In genomic region chrX:43860646-43861370, GRCh38 we compare ENCODE assay signal across 16 cellular contexts. TPM values are rescaled to one million over a fixed set of nuclear protein-coding genes. Genes with fewer than 3 reads are reported as not detected.
DNase-seq lines count a peak whose midpoint lies in the region; ATAC-seq, FAIRE-seq and TF ChIP-seq lines count a peak whose summit lies in the region.
"Had no signal": no experiment of that assay in that cellular context is flagged by ENCODE, and none has a peak within 500 bp of the region (broad histone marks: within the 10 kb centered on the region; RNA-seq: fewer than 3 reads in every experiment).

No MANE protein-coding gene starts in this region.

- H3K36me3 ChIP-seq in GM23248 (ENCODE audit: low read depth), result no peaks in the 10 kb centered on the region
- H3K36me3 ChIP-seq in pancreas, result no peaks in the 10 kb centered on the region
- no peaks in the 10 kb centered on the region for H3K36me3 ChIP-seq in neuronal stem cell (replicated peaks in 1 of 2; ENCODE audit: control insufficient read depth in 2 of 2, insufficient read depth in 2 of 2, low read length in 2 of 2)

- 40 to 45% methylated on average over 8 of the region's 8 CpGs for WGBS in GM23248 (ENCODE audit: low coverage in 1 of 2, low lambda C conversion rate in 2 of 2, missing lambda C conversion rate in 2 of 2), 2 experiments
- 20 to 22% methylated on average over 8 of the region's 8 CpGs for WGBS in pancreas, 2 donors
- WGBS in neuronal stem cell (ENCODE audit: extremely low coverage in 2 of 2, insufficient read length in 2 of 2, insufficient replicate concordance in 1 of 2), 2 donors, result no CpG with 5 or more reads among the region's 8 CpGs

- H3K4me3 Mint-ChIP-seq in chondrocyte (ENCODE audit: unreplicated experiment), result no peak overlapping the region

- no peaks in the 10 kb centered on the region for H3K27me3 Mint-ChIP-seq in chondrocyte (ENCODE audit: low read depth)

- peak; percentile 4 for DNase-seq in GM23248
- peak; percentile 29 for DNase-seq in NCI-H446 treated with DMSO at 0.1 percent for 48 hours (lab: John Stamatoyannopoulos, UW)
- DNase-seq in epithelial cell of esophagus (ENCODE audit: low read depth), result peak; percentile 38
- DNase-seq in pancreas, result peak in 2 of 6 donors; percentile 39 to 41
- DNase-seq in DMS 273 (lab: John Stamatoyannopoulos, UW; ENCODE audit: unreplicated experiment), result no peak
- no peak for DNase-seq in neuronal stem cell (ENCODE audit: low spot score)
- DNase-seq in chondrocyte (ENCODE audit: low spot score), result no peak
- DNase-seq: activated effector memory CD4-positive, alpha-beta T cell treated with Interleukin-2 at 50 U/mL for 16 hours; effector memory CD4-positive, alpha-beta T cell; islet precursor cell; Karpas-422; testis had no signal

- in situ Hi-C loops in GM23248 (cut with MboI), result no loop called here

- no peaks in the 10 kb centered on the region for H3K79me2 ChIP-seq in GM23248 (ENCODE audit: insufficient read depth)

- H3K79me1 ChIP-seq in neuronal stem cell (ENCODE audit: low read depth, low read length), result no peaks in the 10 kb centered on the region

- no peaks in the 10 kb centered on the region for H4K20me1 ChIP-seq in GM23248 (ENCODE audit: insufficient read depth)

- H3K9me3 ChIP-seq in GM23248 (ENCODE audit: low read depth), result no peaks in the 10 kb centered on the region
- H3K9me3 ChIP-seq in pancreas, result no peaks in the 10 kb centered on the region
- H3K9me3 ChIP-seq in neuronal stem cell (replicated peaks in 1 of 2; ENCODE audit: control insufficient read depth in 2 of 2, insufficient read depth in 1 of 2, low read depth in 1 of 2, low read length in 2 of 2), result no peaks in the 10 kb centered on the region
- H3K9me3 ChIP-seq: testis had no signal

- no peak overlapping the region for H2BK15ac ChIP-seq in neuronal stem cell (ENCODE audit: low read length)

- no peak for FAIRE-seq in pancreas (lab: Jason Lieb, UNC)
- FAIRE-seq: GM18507 had no signal

- H2BK5ac ChIP-seq in neuronal stem cell (ENCODE audit: low read length), result no peak overlapping the region

- no peak overlapping the region for H4K8ac ChIP-seq in neuronal stem cell (ENCODE audit: low read depth, low read length)

- H3K27me3 ChIP-seq in GM23248 (replicated peaks; ENCODE audit: insufficient read depth), result no peaks in the 10 kb centered on the region
- peaks cover 0 to 28% (median 3%) of the 10 kb centered on the region in 4 donors for H3K27me3 ChIP-seq in pancreas
- peaks cover 0 to 7% (median 0%) of the 10 kb centered on the region in 3 experiments for H3K27me3 ChIP-seq in neuronal stem cell (ENCODE audit: control insufficient read depth in 3 of 3, insufficient read depth in 3 of 3, low read depth in 1 of 3, low read length in 3 of 3)
- H3K27me3 ChIP-seq: testis had no signal

- H3K23ac ChIP-seq in neuronal stem cell (ENCODE audit: low read depth, low read length, poor library complexity), result no peak overlapping the region

- H3K4me2 ChIP-seq in GM23248 (ENCODE audit: unreplicated experiment), result no peak overlapping the region
- no peak overlapping the region for H3K4me2 ChIP-seq in neuronal stem cell (ENCODE audit: insufficient read depth, low read length, poor library complexity, severe bottlenecking)
- H3K4me2 ChIP-seq: PC-9 had no signal

- H2BK120ac ChIP-seq in neuronal stem cell (ENCODE audit: low read depth, low read length), result no peak overlapping the region

- intact Hi-C loops in pancreas (cut with DNase I), result no loop called here

- H3K9ac ChIP-seq in GM23248 (no peak overlapping the region), neuronal stem cell (ENCODE audit: low read depth, low read length, poor library complexity) (no peak overlapping the region)

- H3K14ac ChIP-seq in neuronal stem cell (ENCODE audit: low read length), result no peak overlapping the region

- H3K4me1 ChIP-seq in GM23248 (ENCODE audit: insufficient read depth), result no peaks in the 10 kb centered on the region
- H3K4me1 ChIP-seq in pancreas, result no peaks in the 10 kb centered on the region
- no peaks in the 10 kb centered on the region for H3K4me1 ChIP-seq in neuronal stem cell (ENCODE audit: control insufficient read depth in 2 of 2, insufficient read depth in 1 of 2, low read depth in 1 of 2, low read length in 2 of 2)
- H3K4me1 ChIP-seq: testis had no signal

- H3K4me1 Mint-ChIP-seq in chondrocyte (ENCODE audit: low read depth), result no peaks in the 10 kb centered on the region

- no peak overlapping the region for H3K18ac ChIP-seq in neuronal stem cell (ENCODE audit: low read length)

- no peak overlapping the region for H2BK12ac ChIP-seq in neuronal stem cell (ENCODE audit: low read length)

- H2AK5ac ChIP-seq in neuronal stem cell (ENCODE audit: low read depth, low read length), result no peak overlapping the region

- H2AFZ ChIP-seq in GM23248 (no peak overlapping the region), neuronal stem cell (ENCODE audit: low read length) (no peak overlapping the region)
- H2AFZ ChIP-seq: PC-9 had no signal

- H4K91ac ChIP-seq in neuronal stem cell (ENCODE audit: low read depth, low read length, poor library complexity), result no peak overlapping the region

- no peak overlapping the region for H3K4ac ChIP-seq in neuronal stem cell (ENCODE audit: low read length)

- H3F3A ChIP-seq in GM23248 (ENCODE audit: insufficient read depth), result no peaks in the 10 kb centered on the region

- H3K4me3 ChIP-seq in GM23248, result no peak overlapping the region
- no peak overlapping the region for H3K4me3 ChIP-seq in epithelial cell of esophagus (ENCODE audit: low read length)
- H3K4me3 ChIP-seq in pancreas, result no peak overlapping the region
- no peak overlapping the region for H3K4me3 ChIP-seq in neuronal stem cell (ENCODE audit: low read length in 2 of 2)
- H3K4me3 ChIP-seq: PC-9, testis had no signal

- H3K9me3 Mint-ChIP-seq in chondrocyte (ENCODE audit: low read depth), result peaks cover 4% of the 10 kb centered on the region

- H3K27ac ChIP-seq in GM23248 (no peak overlapping the region), pancreas (peak overlapping the region in 1 of 4 donors; percentile 43), neuronal stem cell (replicated peaks; ENCODE audit: low read length) (no peak overlapping the region)
- H3K27ac ChIP-seq: PC-9, testis had no signal

- no peaks in the 10 kb centered on the region for H3K9me2 ChIP-seq in GM23248 (ENCODE audit: insufficient read depth)

- TF ChIP-seq CTCF in epithelial cell of esophagus (IDR thresholded peaks at IDR 0.05; ENCODE audit: insufficient read depth, low read depth, low read length, missing control alignments) (no peak), pancreas (IDR thresholded peaks at IDR 0.05) (no peak), chondrocyte (IDR thresholded peaks at IDR 0.05) (no peak)

- H3K36me3 Mint-ChIP-seq in chondrocyte (ENCODE audit: low read depth), result no peaks in the 10 kb centered on the region

- ATAC-seq in pancreas (peak; percentile 77 to 93 (median 88)), HG03442 (IDR thresholded peaks at IDR 0.05; ENCODE audit: unreplicated experiment) (no peak)

- H3K27ac Mint-ChIP-seq in chondrocyte (ENCODE audit: unreplicated experiment), result no peak overlapping the region

RNA-seq across cellular contexts. Expression of gene MAOB, which starts 21.4 kb away (rescaled TPM):
- total RNA-seq in GM23248 (2014; rRNA removed; shearing (Covaris generic)), result not detected in 2 replicates
- polyA plus RNA-seq in GM23248 (2016; fragmentation: Nextera tagmentation; extraction: Ambion mirVana), result 0.09 and 0.22 TPM in 2 replicates
- total RNA-seq in pancreas, result 10 to 100 TPM in 1 of 6 donors, 1 to 10 TPM in 5; 3.1 to 10.7 (median 5.7) TPM
- polyA plus RNA-seq in pancreas, result 10 to 100 TPM in 1 of 2 donors, 1 to 10 TPM in 1; 4.9 to 15.1 TPM
- polyA plus RNA-seq in neuronal stem cell (2013, experiment 1 of 2), result 1.4 TPM
- 1.5 TPM for polyA plus RNA-seq in neuronal stem cell (2013, experiment 2 of 2)
- total RNA-seq in chondrocyte, result 0.36 to 3.2 TPM (median 2.9 TPM) in 3 replicates
- total RNA-seq: osteocyte had no signal

Comparison
In these comparisons a context has a peak if more than half of its experiments do, and no peak if none do; other contexts are left out.
1. DNase-seq: peak in GM23248 (single experiment), NCI-H446 treated with DMSO at 0.1 percent for 48 hours (single experiment) and epithelial cell of esophagus (single experiment); none in DMS 273 (single experiment), neuronal stem cell (single experiment) and chondrocyte (single experiment).